Comparison of ENCODE assay signal across 28 cellular contexts in the genomic region with DNA sequence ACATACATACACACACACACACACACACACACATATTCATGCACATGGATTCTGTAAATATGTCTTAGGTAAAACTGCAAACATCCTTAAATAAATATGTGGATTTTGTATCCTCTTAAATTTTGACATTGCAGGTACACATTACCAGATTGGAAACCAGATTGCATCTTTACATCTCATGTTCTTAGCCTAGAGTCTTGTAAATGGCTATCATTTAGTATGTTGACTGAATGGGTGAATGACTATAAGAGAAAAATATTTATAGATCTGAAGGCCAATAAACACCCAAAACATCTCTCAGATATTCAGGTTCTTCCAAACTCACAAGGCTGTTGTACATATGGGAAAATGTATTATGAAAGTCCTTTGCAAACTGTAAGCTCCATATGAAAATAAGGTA.
"Had no signal": no experiment of that assay in that cellular context is flagged by ENCODE, and none has a peak within 500 bp of the region (broad histone marks: within the 10 kb centered on the region; RNA-seq: fewer than 3 reads in every experiment).

No MANE protein-coding gene starts in this region.

- H3K4me1 Mint-ChIP-seq: activated CD4-positive, alpha-beta T cell treated with anti-CD3 and anti-CD28 coated beads, Interleukin-2, amount 10 ng/mL, durations not matched to agents 7 days and 5 days; activated naive CD8-positive, alpha-beta T cell treated with anti-CD3 and anti-CD28 coated beads, Interleukin-2, amount 50 U/mL, for 24 hours had no signal

- H3K27ac ChIP-seq: brain microvascular endothelial cell, Peyer's patch, RWPE1, SJCRH30 had no signal

- H3K36me3 ChIP-seq: Peyer's patch, SJCRH30 had no signal

- DNase-seq: activated CD4-positive, alpha-beta memory T cell treated with anti-CD3 and anti-CD28 coated beads for 36 hours; activated CD4-positive, alpha-beta T cell treated with anti-CD3 and anti-CD28 coated beads, Interleukin-2, amount 10 ng/mL, durations not matched to agents 7 days and 5 days; activated CD4-positive, CD25-positive, alpha-beta regulatory T cell; activated CD8-positive, alpha-beta memory T cell treated with anti-CD3 and anti-CD28 coated beads for 24 hours; activated effector memory CD4-positive, alpha-beta T cell treated with anti-CD3 and anti-CD28 coated beads, Interleukin-2, amount 50 U/mL, for 16 hours; activated naive CD4-positive, alpha-beta T cell treated with Interleukin-2 at 50 U/mL for 16 hours; activated naive CD8-positive, alpha-beta T cell treated with anti-CD3 and anti-CD28 coated beads, Interleukin-2, amount 50 U/mL, for 24 hours; activated T-cell treated with anti-CD3 and anti-CD28 coated beads, Interleukin-2, amount 50 U/mL, for 4 hours; amniotic stem cell; brain microvascular endothelial cell; Karpas-422; NCI-H1048; NCI-H146; NCI-H187 treated with DMSO at 0.1 percent for 48 hours; NCI-H2081 treated with DMSO at 0.1 percent for 48 hours; NCI-H446; NCI-H524; Peyer's patch; Right ventricle myocardium superior; SJCRH30; T-helper 9 cell had no signal

- H3K27ac Mint-ChIP-seq: activated CD4-positive, alpha-beta memory T cell treated with anti-CD3 and anti-CD28 coated beads for 36 hours; activated CD4-positive, alpha-beta T cell treated with anti-CD3 and anti-CD28 coated beads, Interleukin-2, amount 10 ng/mL, durations not matched to agents 7 days and 5 days; activated naive CD4-positive, alpha-beta T cell treated with anti-CD3 and anti-CD28 coated beads, Interleukin-2, amount 50 U/mL, for 72 hours; activated naive CD8-positive, alpha-beta T cell treated with anti-CD3 and anti-CD28 coated beads, Interleukin-2, amount 50 U/mL, for 24 hours; T-helper 1 cell treated with Interleukin-12 subunit alpha and Interleukin-12 subunit beta and Interleukin-4 antibody, amounts not matched to agents 30 μg/mL and 1 μg/mL, for 36 hours had no signal

- H3K27me3 ChIP-seq: brain microvascular endothelial cell, Peyer's patch, SJCRH30 had no signal

- H3K36me3 Mint-ChIP-seq: activated CD4-positive, alpha-beta memory T cell treated with anti-CD3 and anti-CD28 coated beads for 36 hours; activated naive CD4-positive, alpha-beta T cell treated with anti-CD3 and anti-CD28 coated beads, Interleukin-2, amount 50 U/mL, for 72 hours had no signal

- H3K9me3 ChIP-seq: Peyer's patch, SJCRH30 had no signal

- H3K4me3 Mint-ChIP-seq: activated CD4-positive, alpha-beta memory T cell treated with anti-CD3 and anti-CD28 coated beads for 36 hours; activated CD4-positive, alpha-beta T cell treated with anti-CD3 and anti-CD28 coated beads, Interleukin-2, amount 10 ng/mL, durations not matched to agents 7 days and 5 days; activated naive CD8-positive, alpha-beta T cell treated with anti-CD3 and anti-CD28 coated beads, Interleukin-2, amount 50 U/mL, for 24 hours; activated T-cell treated with anti-CD3 and anti-CD28 coated beads, Interleukin-2, amount 50 U/mL, for 4 hours; T-helper 1 cell treated with Interleukin-12 subunit alpha and Interleukin-12 subunit beta and Interleukin-4 antibody, amounts not matched to agents 30 μg/mL and 1 μg/mL, for 36 hours had no signal

- H3K9me3 Mint-ChIP-seq: activated CD4-positive, alpha-beta memory T cell treated with anti-CD3 and anti-CD28 coated beads for 36 hours; activated naive CD4-positive, alpha-beta T cell treated with anti-CD3 and anti-CD28 coated beads, Interleukin-2, amount 50 U/mL, for 72 hours; activated T-cell treated with anti-CD3 and anti-CD28 coated beads, Interleukin-2, amount 50 U/mL, for 4 hours; T-helper 1 cell treated with Interleukin-12 subunit alpha and Interleukin-12 subunit beta and Interleukin-4 antibody, amounts not matched to agents 30 μg/mL and 1 μg/mL, for 36 hours had no signal

- ATAC-seq: activated naive CD4-positive, alpha-beta T cell treated with anti-CD3 and anti-CD28 coated beads, Interleukin-2, amount 50 U/mL, for 72 hours; activated naive CD8-positive, alpha-beta T cell treated with anti-CD3 and anti-CD28 coated beads, Interleukin-2, amount 50 U/mL, for 24 hours; activated T-cell treated with anti-CD3 and anti-CD28 coated beads, Interleukin-2, amount 50 U/mL, for 4 hours; K562; SK-N-SH treated with all-trans-retinoic acid at 6 μM for 48 hours had no signal

- H3K4me3 ChIP-seq: K562, Peyer's patch, SJCRH30 had no signal

- FAIRE-seq: astrocyte, K562, TTC549 had no signal
